In genomic region chr7:128323489-128324362, GRCh38 we compare ENCODE assay signal across 24 cellular contexts. TPM values are rescaled to one million over a fixed set of nuclear protein-coding genes. Genes with fewer than 3 reads are reported as not detected.
DNase-seq lines count a peak whose midpoint lies in the region; ATAC-seq and TF ChIP-seq lines count a peak whose summit lies in the region.
"Had no signal": no experiment of that assay in that cellular context is flagged by ENCODE, and none has a peak within 500 bp of the region (broad histone marks: within the 10 kb centered on the region; RNA-seq: fewer than 3 reads in every experiment).

No MANE protein-coding gene starts in this region.

- H3K27ac ChIP-seq in thoracic aorta = peak overlapping the region; percentile 50 to 72
- H3K27ac ChIP-seq: BLaER1, VCaP had no signal

- ATAC-seq in central memory CD8-positive, alpha-beta T cell (replicated peaks; ENCODE audit: extremely low read depth, poor library complexity, severe bottlenecking) = no peak
- ATAC-seq in left ventricle myocardium superior (peak; percentile 86), thoracic aorta (ENCODE audit: insufficient number of reproducible peaks, low FRiP score, low read depth) (no peak), HG02973 (IDR thresholded peaks at IDR 0.05; ENCODE audit: unreplicated experiment) (no peak)
- ATAC-seq: HepG2, left lobe of liver, mucosa of descending colon had no signal

- H3K4me3 Mint-ChIP-seq in central memory CD8-positive, alpha-beta T cell = no peak overlapping the region
- H3K4me3 Mint-ChIP-seq: activated CD4-positive, alpha-beta memory T cell treated with anti-CD3 and anti-CD28 coated beads for 36 hours had no signal

- intact Hi-C loops in left ventricle myocardium superior (cut with micrococcal nuclease) = no loop called here

- H3K9me3 Mint-ChIP-seq in central memory CD8-positive, alpha-beta T cell = no peaks in the 10 kb centered on the region
- H3K9me3 Mint-ChIP-seq: activated CD4-positive, alpha-beta memory T cell treated with anti-CD3 and anti-CD28 coated beads for 36 hours had no signal

- H3K4me1 ChIP-seq in thoracic aorta (ENCODE audit: control insufficient read depth in 1 of 2, low read depth in 2 of 2) = peaks cover 0 to 9% of the 10 kb centered on the region in 2 donors
- H3K4me1 ChIP-seq: HAP-1 had no signal

- no peaks in the 10 kb centered on the region for H3K27me3 Mint-ChIP-seq in central memory CD8-positive, alpha-beta T cell
- H3K27me3 Mint-ChIP-seq: activated CD4-positive, alpha-beta memory T cell treated with anti-CD3 and anti-CD28 coated beads for 36 hours had no signal

- peaks cover 37% of the 10 kb centered on the region for H3K36me3 Mint-ChIP-seq in central memory CD8-positive, alpha-beta T cell (ENCODE audit: insufficient read depth)

- DNase-seq in GM04504 (ENCODE audit: low read depth) (peak; percentile 28), left ventricle myocardium superior (peak; percentile 31), thoracic aorta (ENCODE audit: low spot score) (no peak), HK-2 (ENCODE audit: unreplicated experiment) (no peak), NCI-H510A treated with DMSO at 0.1 percent for 48 hours (lab: John Stamatoyannopoulos, UW) (no peak)
- no peak for DNase-seq in central memory CD8-positive, alpha-beta T cell (ENCODE audit: low spot score in 2 of 2)
- DNase-seq: activated CD4-positive, alpha-beta memory T cell treated with anti-CD3 and anti-CD28 coated beads for 36 hours; activated naive CD4-positive, alpha-beta T cell; activated T-cell treated with anti-CD3 and anti-CD28 coated beads, Interleukin-2, amount 50 U/mL, for 1 hour; cortex of kidney; GDM1; mucosa of descending colon; NCI-H1417; SHP77; stimulated activated naive CD4-positive, alpha-beta T cell; T-helper 1 cell; trophoblast cell had no signal

- H3K9me3 ChIP-seq in thoracic aorta = no peaks in the 10 kb centered on the region
- H3K9me3 ChIP-seq: BLaER1, HAP-1, mucosa of descending colon had no signal

- H3K27ac Mint-ChIP-seq in central memory CD8-positive, alpha-beta T cell (ENCODE audit: low read depth) = peak overlapping the region; percentile 6
- H3K27ac Mint-ChIP-seq: activated CD4-positive, alpha-beta memory T cell treated with anti-CD3 and anti-CD28 coated beads for 36 hours had no signal

- H3K36me3 ChIP-seq in thoracic aorta = peaks cover 53% of the 10 kb centered on the region

- H3K4me3 ChIP-seq in thoracic aorta = no peak overlapping the region
- H3K4me3 ChIP-seq: BLaER1, HAP-1, mucosa of descending colon had no signal

- peaks cover 33% of the 10 kb centered on the region for H3K4me1 Mint-ChIP-seq in central memory CD8-positive, alpha-beta T cell

- TF ChIP-seq CTCF in thoracic aorta (IDR thresholded peaks at IDR 0.05) = no peak

- no peaks in the 10 kb centered on the region for H3K27me3 ChIP-seq in thoracic aorta (replicated peaks; ENCODE audit: insufficient read depth)
- H3K27me3 ChIP-seq: BLaER1 had no signal

RNA-seq across cellular contexts. Expression of gene RBM28, which starts 20.0 kb away (rescaled TPM):
- total RNA-seq in left ventricle myocardium superior (36.0 TPM), thoracic aorta (10 to 100 TPM; 20.6 to 49.2 TPM)

RNA-seq across cellular contexts. Expression of gene PRRT4, which starts 37.8 kb away (rescaled TPM):
- total RNA-seq in left ventricle myocardium superior (1.6 TPM), thoracic aorta (1 to 10 TPM; 2.2 to 3.7 TPM)
- total RNA-seq: HepG2, left lobe of liver, renal cortical epithelial cell had no signal

Comparison
In these comparisons a context has a peak if more than half of its experiments do, and no peak if none do; other contexts are left out.
1. DNase-seq: peak in GM04504 (single experiment) and left ventricle myocardium superior (single experiment); none in central memory CD8-positive, alpha-beta T cell (0 of 2), thoracic aorta (single experiment), HK-2 (single experiment) and NCI-H510A treated with DMSO at 0.1 percent for 48 hours (single experiment).